Comparison of ENCODE assay signal across 8 cellular contexts in the genomic region with DNA sequence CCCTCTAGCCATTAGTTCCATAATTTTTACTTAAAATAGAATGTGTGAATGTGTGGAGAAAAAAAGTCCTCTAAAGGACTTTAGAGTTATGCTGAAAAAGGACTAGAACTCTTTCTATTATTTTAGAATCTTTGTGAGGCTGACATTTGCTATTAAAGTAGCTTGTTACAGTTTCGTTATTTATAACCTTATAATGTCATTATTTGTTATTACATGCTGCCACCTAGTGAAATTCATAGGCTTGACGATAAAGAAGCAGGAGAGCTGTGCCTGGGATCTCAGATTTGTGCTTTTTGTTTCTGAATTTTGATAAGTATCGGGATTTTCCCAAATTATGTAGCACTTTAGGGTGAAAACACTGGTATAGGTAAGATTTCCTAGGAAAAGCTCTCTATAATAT. TPM values are rescaled to one million over a fixed set of nuclear protein-coding genes. Genes with fewer than 3 reads are reported as not detected.
A peak's percentile ranks its signal among the peaks of the same experiment; 100 is the strongest.
DNase-seq lines count a peak whose midpoint lies in the region; ATAC-seq and TF ChIP-seq lines count a peak whose summit lies in the region.

No MANE protein-coding gene starts in this region.

- intact Hi-C loops in CD4-positive, alpha-beta T cell (cut with DNase I, micrococcal nuclease), result loop anchor here (1.0 to 10.0 kb wide), 7 partner anchors 60 to 460 kb away; no protein-coding TSS in a partner anchor
- intact Hi-C loops in activated T-helper 1 cell treated with anti-CD3 and anti-CD28 coated beads, Interleukin-12 subunit alpha, Interleukin-12 subunit beta, Interleukin-2, Interleukin-4 antibody, amounts not matched to agents 30 ng/mL and 10 ng/mL and 1 ng/mL, durations not matched to agents 14 hours and 24 hours and 36 hours (cut with micrococcal nuclease), result loop anchor here (1.0 to 10.0 kb wide), 3 partner anchors 60 to 380 kb away; no protein-coding TSS in a partner anchor

- peaks cover 12% of the 10 kb centered on the region for H3K4me1 Mint-ChIP-seq in CD4-positive, alpha-beta T cell (ENCODE audit: low read depth)
- H3K4me1 Mint-ChIP-seq in activated T-helper 1 cell treated with anti-CD3 and anti-CD28 coated beads, Interleukin-12 subunit alpha, Interleukin-12 subunit beta, Interleukin-2, Interleukin-4 antibody, amounts not matched to agents 30 ng/mL and 10 ng/mL and 1 ng/mL, durations not matched to agents 14 hours and 24 hours and 36 hours (ENCODE audit: low read depth), result no peaks in the 10 kb centered on the region

- DNase-seq in CD4-positive, alpha-beta T cell, result no peak
- DNase-seq in SW480 (ENCODE audit: low spot score) (peak; percentile 44), foreskin keratinocyte (peak in 1 of 2 donors; percentile 32), putamen (ENCODE audit: low spot score) (peak; percentile 38), SHP77 (lab: John Stamatoyannopoulos, UW) (no peak)
- DNase-seq in activated T-helper 1 cell treated with anti-CD3 and anti-CD28 coated beads, Interleukin-12 subunit alpha, Interleukin-12 subunit beta, Interleukin-2, Interleukin-4 antibody, amounts not matched to agents 30 ng/mL and 10 ng/mL and 1 ng/mL, durations not matched to agents 14 hours and 24 hours and 36 hours (ENCODE audit: low spot score), result no peak

- H3K4me1 ChIP-seq in foreskin keratinocyte, result peaks cover 3% of the 10 kb centered on the region

- peak; percentile 69 for TF ChIP-seq CTCF in CD4-positive, alpha-beta T cell (IDR thresholded peaks at IDR 0.05)
- peak; percentile 64 for TF ChIP-seq CTCF in LNCAP (IDR thresholded peaks at IDR 0.05)
- peak; percentile 79 for TF ChIP-seq CTCF in foreskin keratinocyte (conservative IDR thresholded peaks at IDR 0.05)

- POLR2A ChIA-PET in CD4-positive, alpha-beta T cell (lab: Charles Lee), result interaction anchor here (0.6 kb wide), 1 partner anchor 37 kb away, joined by 3 read pairs; no protein-coding TSS in a partner anchor

- H3K27me3 Mint-ChIP-seq in CD4-positive, alpha-beta T cell, result no peaks in the 10 kb centered on the region
- no peaks in the 10 kb centered on the region for H3K27me3 Mint-ChIP-seq in activated T-helper 1 cell treated with anti-CD3 and anti-CD28 coated beads, Interleukin-12 subunit alpha, Interleukin-12 subunit beta, Interleukin-2, Interleukin-4 antibody, amounts not matched to agents 30 ng/mL and 10 ng/mL and 1 ng/mL, durations not matched to agents 14 hours and 24 hours and 36 hours (ENCODE audit: insufficient read depth)

- H3K36me3 Mint-ChIP-seq in CD4-positive, alpha-beta T cell (ENCODE audit: low read depth), result no peaks in the 10 kb centered on the region
- H3K36me3 Mint-ChIP-seq in activated T-helper 1 cell treated with anti-CD3 and anti-CD28 coated beads, Interleukin-12 subunit alpha, Interleukin-12 subunit beta, Interleukin-2, Interleukin-4 antibody, amounts not matched to agents 30 ng/mL and 10 ng/mL and 1 ng/mL, durations not matched to agents 14 hours and 24 hours and 36 hours (ENCODE audit: low read depth), result no peaks in the 10 kb centered on the region

- no peak overlapping the region for H3K27ac Mint-ChIP-seq in CD4-positive, alpha-beta T cell
- no peak overlapping the region for H3K27ac Mint-ChIP-seq in activated T-helper 1 cell treated with anti-CD3 and anti-CD28 coated beads, Interleukin-12 subunit alpha, Interleukin-12 subunit beta, Interleukin-2, Interleukin-4 antibody, amounts not matched to agents 30 ng/mL and 10 ng/mL and 1 ng/mL, durations not matched to agents 14 hours and 24 hours and 36 hours

- no peak overlapping the region for H3K27ac ChIP-seq in CD4-positive, alpha-beta T cell (ENCODE audit: low read depth, low read length)
- H3K27ac ChIP-seq in foreskin keratinocyte, result no peak overlapping the region

- H3K9me3 Mint-ChIP-seq in CD4-positive, alpha-beta T cell, result no peaks in the 10 kb centered on the region
- no peaks in the 10 kb centered on the region for H3K9me3 Mint-ChIP-seq in activated T-helper 1 cell treated with anti-CD3 and anti-CD28 coated beads, Interleukin-12 subunit alpha, Interleukin-12 subunit beta, Interleukin-2, Interleukin-4 antibody, amounts not matched to agents 30 ng/mL and 10 ng/mL and 1 ng/mL, durations not matched to agents 14 hours and 24 hours and 36 hours

- H3K4me3 Mint-ChIP-seq in CD4-positive, alpha-beta T cell, result no peak overlapping the region
- H3K4me3 Mint-ChIP-seq in activated T-helper 1 cell treated with anti-CD3 and anti-CD28 coated beads, Interleukin-12 subunit alpha, Interleukin-12 subunit beta, Interleukin-2, Interleukin-4 antibody, amounts not matched to agents 30 ng/mL and 10 ng/mL and 1 ng/mL, durations not matched to agents 14 hours and 24 hours and 36 hours, result no peak overlapping the region

- no peak for ATAC-seq in CD4-positive, alpha-beta T cell (ENCODE audit: poor library complexity)
- ATAC-seq in GM18909 (IDR thresholded peaks at IDR 0.05; ENCODE audit: poor library complexity, unreplicated experiment), result peak; percentile 70
- peak; percentile 32 for ATAC-seq in foreskin keratinocyte

- H3K27me3 ChIP-seq in CD4-positive, alpha-beta T cell (ENCODE audit: control insufficient read depth, insufficient read depth, low read length), result no peaks in the 10 kb centered on the region
- no peaks in the 10 kb centered on the region for H3K27me3 ChIP-seq in foreskin keratinocyte

- CTCF ChIA-PET in CD4-positive, alpha-beta T cell (lab: Charles Lee), result interaction anchor here (1.1 to 1.6 kb wide), 5 partner anchors 37 to 239 kb away, joined by 3 to 9 read pairs (median 3); no protein-coding TSS in a partner anchor

- no peaks in the 10 kb centered on the region for H3K9me3 ChIP-seq in CD4-positive, alpha-beta T cell (ENCODE audit: control insufficient read depth, low read length)

RNA-seq across cellular contexts. Expression of gene TAPT1, which starts 38.5 kb away (rescaled TPM):
- 10 to 100 TPM; 70.6 to 77.1 TPM for total RNA-seq in CD4-positive, alpha-beta T cell
- total RNA-seq in foreskin keratinocyte, result 10.1 and 13.3 TPM in 2 replicates
- 3.0 and 3.9 TPM in 2 replicates for polyA plus RNA-seq in foreskin keratinocyte
- total RNA-seq in activated T-helper 1 cell treated with anti-CD3 and anti-CD28 coated beads, Interleukin-12 subunit alpha, Interleukin-12 subunit beta, Interleukin-2, Interleukin-4 antibody, amounts not matched to agents 30 ng/mL and 10 ng/mL and 1 ng/mL, durations not matched to agents 14 hours and 24 hours and 36 hours, result 26.0 and 31.8 TPM in 2 replicates

Comparison
In these comparisons a context has a peak if more than half of its experiments do, and no peak if none do; other contexts are left out.
1. DNase-seq: peak in SW480 (single experiment) and putamen (single experiment); none in CD4-positive, alpha-beta T cell (0 of 10), activated T-helper 1 cell treated with anti-CD3 and anti-CD28 coated beads, Interleukin-12 subunit alpha, Interleukin-12 subunit beta, Interleukin-2, Interleukin-4 antibody, amounts not matched to agents 30 ng/mL and 10 ng/mL and 1 ng/mL, durations not matched to agents 14 hours and 24 hours and 36 hours (single experiment) and SHP77 (0 of 2).
2. Peak in every context shown above with its lines, with median percentiles within 50 percentile points of each other: CTCF ChIP-seq.